ENCODE assay signal across 9 cellular contexts in the genomic region with DNA sequence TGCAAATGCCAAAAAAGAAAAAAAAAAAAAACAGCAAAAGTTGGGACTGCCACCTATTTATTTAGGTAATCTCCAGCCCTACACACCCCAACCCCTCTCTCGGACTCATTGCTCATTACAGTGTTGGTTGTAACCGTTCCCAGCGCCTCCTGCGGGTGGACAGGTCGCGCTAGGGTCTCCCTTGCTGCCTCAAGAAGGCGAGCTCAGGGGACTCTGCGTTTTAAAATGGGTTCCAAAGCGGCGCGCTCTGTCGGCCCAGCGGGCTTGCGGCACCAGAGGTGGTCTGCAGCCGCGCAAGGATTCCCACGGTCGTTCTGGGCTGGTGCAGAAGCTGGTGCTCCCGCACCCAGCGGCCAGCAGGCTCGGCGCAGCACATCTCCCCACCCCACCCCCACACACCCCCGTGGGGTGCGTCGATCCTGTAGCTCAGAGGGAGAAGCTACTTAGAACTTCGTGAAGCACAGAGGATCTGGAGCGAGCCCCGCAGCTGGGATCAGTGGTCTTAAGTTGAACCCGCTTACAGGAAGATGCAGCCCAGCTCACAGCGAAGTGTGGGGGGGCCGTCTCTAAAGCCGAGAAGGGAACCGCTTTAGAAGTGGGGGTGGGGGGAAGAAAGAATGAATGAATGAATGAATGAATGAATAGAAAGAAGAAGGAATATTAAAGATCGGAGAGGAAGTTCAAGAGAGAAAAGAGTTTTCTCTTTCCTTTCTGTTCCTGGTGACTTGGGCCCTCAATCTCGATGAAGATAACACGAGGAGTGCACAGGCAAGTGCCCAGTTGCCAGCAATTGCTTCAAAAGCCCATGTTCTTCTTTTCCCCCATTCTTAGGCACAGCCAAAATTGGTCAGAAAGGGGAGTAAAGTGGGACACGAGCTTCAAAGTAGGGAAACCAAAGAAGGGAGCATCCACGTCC. TPM values are rescaled to one million over a fixed set of nuclear protein-coding genes. Genes with fewer than 3 reads are reported as not detected.
A peak's percentile ranks its signal among the peaks of the same experiment; 100 is the strongest.
DNase-seq lines count a peak whose midpoint lies in the region; FAIRE-seq and TF ChIP-seq lines count a peak whose summit lies in the region.
"Had no signal": no experiment of that assay in that cellular context is flagged by ENCODE, and none has a peak within 500 bp of the region (broad histone marks: within the 10 kb centered on the region; RNA-seq: fewer than 3 reads in every experiment).

No MANE protein-coding gene starts in this region.

- H3K9me3 Mint-ChIP-seq in osteocyte (ENCODE audit: unreplicated experiment) = no peaks in the 10 kb centered on the region

- H3K36me3 Mint-ChIP-seq in osteocyte (ENCODE audit: unreplicated experiment) = peaks cover 20% of the 10 kb centered on the region

- no peak for FAIRE-seq in GM19239 (lab: Jason Lieb, UNC)
- FAIRE-seq: islet of Langerhans had no signal

- peaks cover 11% of the 10 kb centered on the region for H3K4me1 Mint-ChIP-seq in osteocyte (ENCODE audit: unreplicated experiment)

- H3K27me3 Mint-ChIP-seq in osteocyte (ENCODE audit: unreplicated experiment) = no peaks in the 10 kb centered on the region

- H3K36me3 ChIP-seq in MG63 = peaks cover 12% of the 10 kb centered on the region

- no peaks in the 10 kb centered on the region for H3K9me3 ChIP-seq in MG63

- peak overlapping the region; percentile 77 for H3K4me3 ChIP-seq in MG63

- peak; percentile 78 for DNase-seq in EH (ENCODE audit: low read depth)
- DNase-seq in MG63 = peak; percentile 84
- peak; percentile 55 for DNase-seq in dedifferentiated amniotic fluid mesenchymal stem cell (ENCODE audit: extremely low spot score)
- peak; percentile 86 for DNase-seq in osteocyte (ENCODE audit: extremely low spot score, unreplicated experiment)
- DNase-seq in NCI-H1436 (lab: John Stamatoyannopoulos, UW) = no peak
- no peak for DNase-seq in cerebellar nuclear complex (lab: John Stamatoyannopoulos, UW)
- no peak for DNase-seq in GM19239 (ENCODE audit: insufficient read length, low spot score)
- no peak for DNase-seq in NCI-H446 treated with DMSO at 0.1 percent for 48 hours (lab: John Stamatoyannopoulos, UW)

- TF ChIP-seq CTCF in osteocyte (IDR thresholded peaks at IDR 0.05) = peak; percentile 56

- peak overlapping the region; percentile 99 for H3K27ac Mint-ChIP-seq in osteocyte (ENCODE audit: unreplicated experiment)

- no peaks in the 10 kb centered on the region for H3K27me3 ChIP-seq in MG63

- H3K4me3 Mint-ChIP-seq in osteocyte (ENCODE audit: unreplicated experiment) = peak overlapping the region; percentile 99

RNA-seq across cellular contexts. Expression of a gene that starts 0.8 kb away (rescaled TPM):
- 9.5 and 14.8 TPM in 2 replicates for total RNA-seq in MG63 (2014; rRNA removed; shearing (Covaris generic); ENCODE audit: low replicate concordance)
- total RNA-seq in osteocyte = 53.2 and 59.6 TPM in 2 replicates

Comparison
In these comparisons a context has a peak if more than half of its experiments do, and no peak if none do; other contexts are left out.
1. DNase-seq: peak in EH (single experiment), MG63 (single experiment), dedifferentiated amniotic fluid mesenchymal stem cell (single experiment) and osteocyte (single experiment); none in NCI-H1436 (single experiment), cerebellar nuclear complex (0 of 2), GM19239 (single experiment) and NCI-H446 treated with DMSO at 0.1 percent for 48 hours (single experiment).